ENCODE assay signal across 1 cellular context in genomic region chr9:91659529-91660294, GRCh38.
TF ChIP-seq lines count a peak whose summit lies in the region.

No MANE protein-coding gene starts in this region.

TF ChIP-seq in HepG2, 621 proteins besides CTCF, POLR2A, EP300 and RAD21 (continued from another document):
- TF ChIP-seq ZNF296 (CRISPR knock-in tag; conservative IDR thresholded peaks at IDR 0.05) (no peak), CCDC6 (CRISPR knock-in tag; IDR thresholded peaks at IDR 0.05) (no peak), AGO1 (IDR thresholded peaks at IDR 0.05; ENCODE audit: low read depth, low read length, poor library complexity, severe bottlenecking) (no peak), YEATS4 (CRISPR knock-in tag; IDR thresholded peaks at IDR 0.05; ENCODE audit: borderline replicate concordance) (no peak), SMC3 (IDR thresholded peaks at IDR 0.05; ENCODE audit: low read length) (peak; percentile 54; the same call in 1 of the 2 replicates)
TF ChIP-seq in HepG2: peak in this region for 2.
